In the genomic region with DNA sequence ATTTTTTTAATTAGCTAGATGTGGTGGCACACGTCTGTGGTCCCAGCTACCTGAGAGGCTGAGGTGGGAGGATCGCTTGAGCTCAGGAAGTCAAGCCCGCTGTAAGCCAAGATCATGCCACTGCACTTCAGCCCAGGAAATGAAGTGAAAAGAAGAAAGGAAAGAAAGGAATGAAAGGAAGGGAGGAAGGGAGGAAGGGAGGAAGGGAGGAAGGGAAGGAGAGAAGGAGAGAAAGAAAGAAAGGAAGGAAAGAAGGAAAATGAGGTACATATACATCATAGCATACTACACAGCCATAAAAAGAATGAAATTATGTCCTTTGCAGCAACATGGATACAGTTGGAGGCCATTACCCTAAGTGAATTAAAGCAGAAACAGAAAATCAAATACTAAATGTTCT, we compare ENCODE assay signal across 27 cellular contexts. TPM values are rescaled to one million over a fixed set of nuclear protein-coding genes. Genes with fewer than 3 reads are reported as not detected.
"Had no signal": no experiment of that assay in that cellular context is flagged by ENCODE, and none has a peak within 500 bp of the region (broad histone marks: within the 10 kb centered on the region; RNA-seq: fewer than 3 reads in every experiment).

No MANE protein-coding gene starts in this region.

- H3K27ac ChIP-seq: left lung, lower lobe of right lung, ovary, right atrium auricular region, right lobe of liver, stomach, testis, thyroid gland, transverse colon, upper lobe of left lung had no signal

- H3K27ac Mint-ChIP-seq: immature natural killer cell; natural killer cell treated with Interleukin-12 subunit alpha and Interleukin-12 subunit beta and Interleukin-15 and Interleukin-18, amount 100 ng/mL, for 72 hours; progenitor cell of endocrine pancreas; stimulated activated naive B cell treated with anti-CD40 and anti-IgM and Interleukin-4, amounts not matched to agents 10 μg/mL and 1 μg/mL and 100 μg/mL, for 72 hours had no signal

- H3K9me3 Mint-ChIP-seq: immature natural killer cell; natural killer cell treated with Interleukin-12 subunit alpha and Interleukin-12 subunit beta and Interleukin-15 and Interleukin-18, amount 100 ng/mL, for 72 hours had no signal

- H3K36me3 Mint-ChIP-seq: immature natural killer cell had no signal

- H3K27me3 ChIP-seq: left lung, ovary, right atrium auricular region, right lobe of liver, stomach, testis, thyroid gland, transverse colon, upper lobe of left lung had no signal

- H3K4me1 ChIP-seq: left lung, lower lobe of right lung, right atrium auricular region, right lobe of liver, stomach, thyroid gland, transverse colon, upper lobe of left lung had no signal

- H3K4me3 ChIP-seq: left lung, lower lobe of right lung, ovary, right atrium auricular region, right lobe of liver, smooth muscle cell, stomach, testis, thyroid gland, transverse colon, upper lobe of left lung had no signal

- H3K4me3 Mint-ChIP-seq: immature natural killer cell; natural killer cell treated with Interleukin-12 subunit alpha and Interleukin-12 subunit beta and Interleukin-15 and Interleukin-18, amount 100 ng/mL, for 72 hours; stimulated activated naive B cell treated with anti-CD40 and anti-IgM and Interleukin-4, amounts not matched to agents 10 μg/mL and 1 μg/mL and 100 μg/mL, for 72 hours had no signal

- DNase-seq: hypothalamus; immature natural killer cell; kidney; left colon; left lung; lower lobe of right lung; mammary epithelial cell; mesenchymal stem cell; ovary; right lobe of liver; stimulated activated CD4-positive, alpha-beta T cell treated with anti-CD3 and anti-CD28 coated beads, Interleukin-1b, Interleukin-23, amount 100 ng/mL, for 48 hours; stimulated activated CD4-positive, alpha-beta T cell treated with anti-CD3 and anti-CD28 coated beads, Interleukin-2, amount 100 ng/mL, for 48 hours; stimulated activated CD4-positive, alpha-beta T cell treated with anti-CD3 and anti-CD28 coated beads, Interleukin-4, amount 100 ng/mL, for 4 hours; stimulated activated CD8-positive, alpha-beta memory T cell treated with anti-CD3 and anti-CD28 coated beads, Interleukin-4, amount 100 ng/mL, for 48 hours; stimulated activated naive B cell treated with anti-CD40 and anti-IgM and Interleukin-4, amounts not matched to agents 10 μg/mL and 1 μg/mL and 100 μg/mL, for 72 hours; stimulated activated naive CD8-positive, alpha-beta T cell treated with anti-CD3 and anti-CD28 coated beads, Interleukin-15, Interleukin-2, amounts not matched to agents 100 U/mL and 50 U/mL, for 24 hours; stomach; testis; thyroid gland; transverse colon; upper lobe of left lung had no signal

- H3K4me2 ChIP-seq: smooth muscle cell had no signal

- FAIRE-seq: islet of Langerhans, kidney had no signal

- ATAC-seq: left colon; left lung; lower lobe of right lung; natural killer cell treated with Interleukin-12 subunit alpha and Interleukin-12 subunit beta and Interleukin-15 and Interleukin-18, amount 100 ng/mL, for 72 hours; right lobe of liver; stimulated activated naive B cell treated with anti-CD40 and anti-IgM and Interleukin-4, amounts not matched to agents 10 μg/mL and 1 μg/mL and 100 μg/mL, for 72 hours; stimulated activated naive CD8-positive, alpha-beta T cell treated with anti-CD3 and anti-CD28 coated beads, Interleukin-15, Interleukin-2, amounts not matched to agents 100 U/mL and 50 U/mL, for 24 hours had no signal

- H3K27me3 Mint-ChIP-seq: progenitor cell of endocrine pancreas; stimulated activated naive B cell treated with anti-CD40 and anti-IgM and Interleukin-4, amounts not matched to agents 10 μg/mL and 1 μg/mL and 100 μg/mL, for 72 hours had no signal

- H3K9me3 ChIP-seq: left lung, lower lobe of right lung, ovary, right atrium auricular region, right lobe of liver, stomach, testis, thyroid gland had no signal

- H3K36me3 ChIP-seq: left lung, lower lobe of right lung, ovary, right atrium auricular region, right lobe of liver, stomach, thyroid gland, transverse colon, upper lobe of left lung had no signal

RNA-seq across cellular contexts. Expression of a gene that starts 12.2 kb away (rescaled TPM):
- total RNA-seq: pulmonary artery endothelial cell, smooth muscle cell had no signal
- polyA plus RNA-seq: smooth muscle cell had no signal
